Comparison of ENCODE assay signal across 19 cellular contexts in the genomic region with DNA sequence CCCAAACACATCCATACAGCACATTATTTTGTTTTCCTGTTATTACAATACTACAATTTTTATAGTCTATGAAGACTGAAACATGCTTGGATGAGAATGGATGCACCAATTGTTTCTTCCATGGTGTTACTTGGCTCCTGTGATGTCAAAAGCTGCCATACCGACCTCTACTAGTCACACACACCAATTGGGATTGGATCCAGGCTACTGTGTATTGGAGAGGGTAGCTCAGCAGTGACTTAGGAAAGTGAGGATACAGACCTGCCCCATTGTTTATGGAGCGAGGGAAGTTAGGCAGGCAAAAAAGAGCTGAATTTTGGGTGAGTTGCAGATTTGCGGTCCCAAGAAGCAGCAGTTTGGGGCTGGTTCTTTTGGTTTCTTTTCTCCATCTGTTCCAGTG.
"Had no signal": no experiment of that assay in that cellular context is flagged by ENCODE, and none has a peak within 500 bp of the region (broad histone marks: within the 10 kb centered on the region; RNA-seq: fewer than 3 reads in every experiment).

No MANE protein-coding gene starts in this region.

- H3K4me3 ChIP-seq: esophagus squamous epithelium, hepatocyte, prostate gland, stomach had no signal

- H3K36me3 ChIP-seq: esophagus squamous epithelium, prostate gland, stomach had no signal

- H3K27me3 Mint-ChIP-seq: activated B cell treated with CpG ODN at 0.5 μM for 24 hours; activated CD4-positive, alpha-beta memory T cell treated with anti-CD3 and anti-CD28 coated beads, Interleukin-2, amount 10 ng/mL, durations not matched to agents 7 days and 5 days; activated CD8-positive, alpha-beta memory T cell treated with anti-CD3 and anti-CD28 coated beads, Interleukin-2, amount 10 ng/mL, durations not matched to agents 7 days and 5 days; activated naive CD8-positive, alpha-beta T cell treated with anti-CD3 and anti-CD28 coated beads for 36 hours; type B pancreatic cell had no signal

- H3K9me3 Mint-ChIP-seq: activated B cell treated with CpG ODN at 0.5 μM for 24 hours; activated CD4-positive, alpha-beta memory T cell treated with anti-CD3 and anti-CD28 coated beads, Interleukin-2, amount 10 ng/mL, durations not matched to agents 7 days and 5 days; activated naive CD8-positive, alpha-beta T cell treated with anti-CD3 and anti-CD28 coated beads for 36 hours; nephron progenitor cell; type B pancreatic cell had no signal

- DNase-seq: activated B cell treated with CpG ODN at 0.5 μM for 24 hours; activated CD4-positive, alpha-beta memory T cell treated with anti-CD3 and anti-CD28 coated beads, Interleukin-2, amount 10 ng/mL, durations not matched to agents 7 days and 5 days; activated CD4-positive, alpha-beta T cell treated with anti-CD3 and anti-CD28 coated beads for 4 hours; activated CD8-positive, alpha-beta memory T cell treated with anti-CD3 and anti-CD28 coated beads, Interleukin-2, amount 10 ng/mL, durations not matched to agents 7 days and 5 days; activated naive CD8-positive, alpha-beta T cell treated with anti-CD3 and anti-CD28 coated beads for 36 hours; amniotic stem cell; dermis blood vessel endothelial cell; effector memory CD4-positive, alpha-beta T cell; esophagus squamous epithelium; islet precursor cell; midbrain; nephron progenitor cell; right cardiac atrium; small intestine; stimulated activated CD4-positive, alpha-beta T cell treated with anti-CD3 and anti-CD28 coated beads, Interleukin-4, amount 100 ng/mL, for 1 hour; stomach had no signal

- H3K4me1 ChIP-seq: esophagus squamous epithelium, prostate gland, stomach had no signal

- H3K9me3 ChIP-seq: esophagus squamous epithelium, prostate gland, stomach had no signal

- H3K4me1 Mint-ChIP-seq: activated B cell treated with CpG ODN at 0.5 μM for 24 hours; activated CD4-positive, alpha-beta memory T cell treated with anti-CD3 and anti-CD28 coated beads, Interleukin-2, amount 10 ng/mL, durations not matched to agents 7 days and 5 days; activated CD8-positive, alpha-beta memory T cell treated with anti-CD3 and anti-CD28 coated beads, Interleukin-2, amount 10 ng/mL, durations not matched to agents 7 days and 5 days; activated naive CD8-positive, alpha-beta T cell treated with anti-CD3 and anti-CD28 coated beads for 36 hours had no signal

- H3K27me3 ChIP-seq: esophagus squamous epithelium, hepatocyte, stomach had no signal

- H3K79me2 ChIP-seq: hepatocyte had no signal

- H3K4me2 ChIP-seq: hepatocyte had no signal

- H3K27ac ChIP-seq: esophagus squamous epithelium, hepatocyte, prostate gland, stomach had no signal

- ATAC-seq: activated CD8-positive, alpha-beta memory T cell treated with anti-CD3 and anti-CD28 coated beads, Interleukin-2, amount 10 ng/mL, durations not matched to agents 7 days and 5 days; right cardiac atrium had no signal

- H3K36me3 Mint-ChIP-seq: activated CD8-positive, alpha-beta memory T cell treated with anti-CD3 and anti-CD28 coated beads, Interleukin-2, amount 10 ng/mL, durations not matched to agents 7 days and 5 days; activated naive CD8-positive, alpha-beta T cell treated with anti-CD3 and anti-CD28 coated beads for 36 hours; type B pancreatic cell had no signal

- H3K4me3 Mint-ChIP-seq: activated B cell treated with CpG ODN at 0.5 μM for 24 hours; activated CD4-positive, alpha-beta memory T cell treated with anti-CD3 and anti-CD28 coated beads, Interleukin-2, amount 10 ng/mL, durations not matched to agents 7 days and 5 days; activated CD8-positive, alpha-beta memory T cell treated with anti-CD3 and anti-CD28 coated beads, Interleukin-2, amount 10 ng/mL, durations not matched to agents 7 days and 5 days; activated naive CD8-positive, alpha-beta T cell treated with anti-CD3 and anti-CD28 coated beads for 36 hours; nephron progenitor cell; type B pancreatic cell had no signal

- H3K27ac Mint-ChIP-seq: activated B cell treated with CpG ODN at 0.5 μM for 24 hours; activated CD4-positive, alpha-beta memory T cell treated with anti-CD3 and anti-CD28 coated beads, Interleukin-2, amount 10 ng/mL, durations not matched to agents 7 days and 5 days; activated CD8-positive, alpha-beta memory T cell treated with anti-CD3 and anti-CD28 coated beads, Interleukin-2, amount 10 ng/mL, durations not matched to agents 7 days and 5 days; activated naive CD8-positive, alpha-beta T cell treated with anti-CD3 and anti-CD28 coated beads for 36 hours; nephron progenitor cell; type B pancreatic cell had no signal

- H2AFZ ChIP-seq: hepatocyte had no signal
